17 cellular contexts compared by ENCODE assay signal in genomic region chr4:34362654-34363053, GRCh38.
"Had no signal": no experiment of that assay in that cellular context is flagged by ENCODE, and none has a peak within 500 bp of the region (broad histone marks: within the 10 kb centered on the region; RNA-seq: fewer than 3 reads in every experiment).

No MANE protein-coding gene starts in this region.

- H3K9me3 ChIP-seq: heart left ventricle, psoas muscle, right lobe of liver, suprapubic skin, thyroid gland had no signal

- H3K4me1 ChIP-seq: heart left ventricle, parathyroid adenoma, psoas muscle, right lobe of liver, suprapubic skin, thyroid gland had no signal

- DNase-seq: dorsolateral prefrontal cortex; effector CD8-positive, alpha-beta T cell; heart left ventricle; hypothalamus; kidney glomerular epithelial cell; mammary epithelial cell; naive thymus-derived CD4-positive, alpha-beta T cell; nephron progenitor cell; psoas muscle; retina; right lobe of liver; stimulated activated CD4-positive, alpha-beta T cell treated with anti-CD3 and anti-CD28 coated beads, Interleukin-4, amount 100 ng/mL, for 1 hour; stimulated activated CD8-positive, alpha-beta memory T cell treated with anti-CD3 and anti-CD28 coated beads, Interleukin-4, amount 100 ng/mL, for 48 hours; stimulated activated naive CD8-positive, alpha-beta T cell treated with anti-CD3 and anti-CD28 coated beads, Interleukin-15, Interleukin-2, amounts not matched to agents 100 U/mL and 50 U/mL, for 24 hours; thyroid gland had no signal

- H3K4me3 ChIP-seq: dorsolateral prefrontal cortex, heart left ventricle, psoas muscle, right lobe of liver, suprapubic skin, thyroid gland had no signal

- H3K27me3 ChIP-seq: dorsolateral prefrontal cortex, heart left ventricle, right lobe of liver, suprapubic skin, thyroid gland had no signal

- H3K36me3 ChIP-seq: heart left ventricle, right lobe of liver, suprapubic skin, thyroid gland had no signal
